Comparison of ENCODE assay signal across 1 cellular context in genomic region chr5:181217111-181217804, GRCh38.
A peak's percentile ranks its signal among the peaks of the same experiment; 100 is the strongest.
TF ChIP-seq lines count a peak whose summit lies in the region.

No MANE protein-coding gene starts in this region.

TF ChIP-seq in HepG2, 621 proteins besides CTCF, POLR2A, EP300 and RAD21 (continued from another document and continues in another):
- 0 out of 2 replicates have a peak, but pooled peaks have one; percentile 31 for TF ChIP-seq ZNF276 (CRISPR knock-in tag; IDR thresholded peaks at IDR 0.05; ENCODE audit: low read depth)
- no peak for TF ChIP-seq LBX2 (CRISPR knock-in tag; IDR thresholded peaks at IDR 0.05; ENCODE audit: borderline replicate concordance)
- TF ChIP-seq SKIL (CRISPR knock-in tag; IDR thresholded peaks at IDR 0.05; ENCODE audit: borderline replicate concordance) = no peak
- no peak for TF ChIP-seq SOX13 (IDR thresholded peaks at IDR 0.05)
- TF ChIP-seq SOX13 (CRISPR knock-in tag; conservative IDR thresholded peaks at IDR 0.05 in 1 of 2, IDR thresholded peaks at IDR 0.05 in 1 of 2) = no peak
- TF ChIP-seq SMAD1 (CRISPR knock-in tag; IDR thresholded peaks at IDR 0.05; ENCODE audit: borderline replicate concordance, low read depth) = no peak
- no peak for TF ChIP-seq ZNF441 (CRISPR knock-in tag; IDR thresholded peaks at IDR 0.05; ENCODE audit: borderline replicate concordance)
- TF ChIP-seq ZNF512 (CRISPR knock-in tag; IDR thresholded peaks at IDR 0.05) = no peak
- no peak for TF ChIP-seq ZNF101 (CRISPR knock-in tag; IDR thresholded peaks at IDR 0.05; ENCODE audit: borderline replicate concordance, low read depth)
- no peak for TF ChIP-seq PTBP1 (IDR thresholded peaks at IDR 0.05; ENCODE audit: low read depth, low read length, poor library complexity, severe bottlenecking)
- no peak for TF ChIP-seq SNAPC5 (CRISPR knock-in tag; IDR thresholded peaks at IDR 0.05; ENCODE audit: borderline replicate concordance)
- no peak for TF ChIP-seq TSC22D2 (CRISPR knock-in tag; IDR thresholded peaks at IDR 0.05; ENCODE audit: borderline replicate concordance)
- TF ChIP-seq PAXIP1 (CRISPR knock-in tag; conservative IDR thresholded peaks at IDR 0.05) = no peak
- TF ChIP-seq ZNF556 (CRISPR knock-in tag; IDR thresholded peaks at IDR 0.05; ENCODE audit: borderline replicate concordance) = no peak
- no peak for TF ChIP-seq ZNF740 (CRISPR knock-in tag; IDR thresholded peaks at IDR 0.05)
- TF ChIP-seq ZNF674 (CRISPR knock-in tag; IDR thresholded peaks at IDR 0.05; ENCODE audit: low read depth) = no peak
- TF ChIP-seq CENPX (CRISPR knock-in tag; IDR thresholded peaks at IDR 0.05) = no peak
- no peak for TF ChIP-seq ZNF280D (CRISPR knock-in tag; IDR thresholded peaks at IDR 0.05)
- no peak for TF ChIP-seq KDM6A (CRISPR knock-in tag; IDR thresholded peaks at IDR 0.05; ENCODE audit: low read depth)
- TF ChIP-seq ZNF275 (CRISPR knock-in tag; IDR thresholded peaks at IDR 0.05; ENCODE audit: borderline replicate concordance) = no peak
- TF ChIP-seq TCF7 (IDR thresholded peaks at IDR 0.05; ENCODE audit: low read depth) = no peak
- peak; percentile 41 for TF ChIP-seq TAF15 (IDR thresholded peaks at IDR 0.05; ENCODE audit: low read depth, low read length, poor library complexity, severe bottlenecking)
- no peak for TF ChIP-seq ZNF879 (CRISPR knock-in tag; IDR thresholded peaks at IDR 0.05)
- no peak for TF ChIP-seq SP2 (CRISPR knock-in tag; IDR thresholded peaks at IDR 0.05)
- no peak for TF ChIP-seq ZNF12 (CRISPR knock-in tag; IDR thresholded peaks at IDR 0.05)
- peak; percentile 71; the same call in 1 of the 2 replicates for TF ChIP-seq ZXDC (CRISPR knock-in tag; IDR thresholded peaks at IDR 0.05)
- TF ChIP-seq PCBP2 (optimal IDR thresholded peaks at IDR 0.05; ENCODE audit: low read depth, low read length, poor library complexity, severe bottlenecking) = no peak
- TF ChIP-seq MYPOP (CRISPR knock-in tag; IDR thresholded peaks at IDR 0.05) = no peak; the same call in 1 of the 2 replicates
- no peak for TF ChIP-seq REL (CRISPR knock-in tag; conservative IDR thresholded peaks at IDR 0.05)
- no peak for TF ChIP-seq FOSL1 (CRISPR knock-in tag; IDR thresholded peaks at IDR 0.05; ENCODE audit: borderline replicate concordance)
- no peak for TF ChIP-seq JUND (CRISPR knock-in tag; IDR thresholded peaks at IDR 0.05)
- TF ChIP-seq NKX3-1 (CRISPR knock-in tag; IDR thresholded peaks at IDR 0.05) = no peak
- no peak for TF ChIP-seq BRCA1 (CRISPR knock-in tag; IDR thresholded peaks at IDR 0.05)
- no peak for TF ChIP-seq CREB3 (CRISPR knock-in tag; IDR thresholded peaks at IDR 0.05)
